Comparison of ENCODE assay signal across 8 cellular contexts in the genomic region with DNA sequence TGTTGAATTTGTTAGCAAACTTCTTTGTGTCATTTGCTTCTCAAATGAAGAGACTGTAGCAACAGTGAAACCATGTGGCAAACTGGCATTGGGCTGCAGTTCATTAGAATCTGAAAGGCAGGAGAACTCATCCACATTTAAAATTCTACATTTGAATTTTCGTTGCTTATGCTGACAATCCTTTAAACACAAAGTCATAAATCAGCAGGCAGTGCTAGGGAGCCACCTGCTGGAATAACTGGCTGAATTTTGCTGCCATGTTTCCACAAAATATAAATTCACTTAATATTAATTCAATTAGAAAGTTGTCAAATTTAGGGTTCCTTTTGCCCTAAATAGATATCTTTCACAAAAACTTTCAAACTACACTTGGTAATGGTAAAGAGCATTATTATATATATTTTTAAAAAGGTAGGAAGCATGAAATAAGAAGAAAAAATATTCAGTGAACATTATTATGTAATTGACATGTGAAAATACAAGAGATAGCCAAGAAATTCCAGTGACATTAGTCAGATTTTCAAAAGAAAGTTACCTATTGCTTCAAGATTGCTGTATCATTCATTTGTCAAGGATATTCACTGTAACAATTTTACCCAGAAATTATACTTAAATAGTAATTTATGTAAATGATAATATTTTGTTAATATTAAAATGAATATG.
A peak's percentile ranks its signal among the peaks of the same experiment; 100 is the strongest.
DNase-seq lines count a peak whose midpoint lies in the region; ATAC-seq and TF ChIP-seq lines count a peak whose summit lies in the region.

No MANE protein-coding gene starts in this region.

- H3K4me3 ChIP-seq in PC-3 (ENCODE audit: low read length): no peak overlapping the region
- H3K4me3 ChIP-seq in retinal pigment epithelial cell (ENCODE audit: low read length): no peak overlapping the region
- H3K4me3 ChIP-seq in CD8-positive, alpha-beta memory T cell (ENCODE audit: low read length): no peak overlapping the region

- no peak overlapping the region for H3K27ac Mint-ChIP-seq in immature natural killer cell
- no peak overlapping the region for H3K27ac Mint-ChIP-seq in CD8-positive, alpha-beta memory T cell

- ATAC-seq in PC-3 (no peak), foreskin keratinocyte (peak; percentile 62)

- no peaks in the 10 kb centered on the region for H3K27me3 ChIP-seq in PC-3 (ENCODE audit: low read length)
- H3K27me3 ChIP-seq in foreskin keratinocyte: no peaks in the 10 kb centered on the region
- no peaks in the 10 kb centered on the region for H3K27me3 ChIP-seq in CD8-positive, alpha-beta memory T cell (ENCODE audit: insufficient read depth, low read length, poor library complexity, severe bottlenecking)

- CTCF ChIA-PET in PC-3 (lab: Charles Lee): no interaction called here
- CTCF ChIA-PET in CD8-positive, alpha-beta memory T cell (lab: Charles Lee): no interaction called here

- no peaks in the 10 kb centered on the region for H3K9me2 ChIP-seq in PC-3 (replicated peaks; ENCODE audit: low read length)

- H3K4me3 Mint-ChIP-seq in immature natural killer cell: no peak overlapping the region
- H3K4me3 Mint-ChIP-seq in CD8-positive, alpha-beta memory T cell: no peak overlapping the region

- H3F3A ChIP-seq in PC-3 (ENCODE audit: low read length, unreplicated experiment): no peaks in the 10 kb centered on the region

- H3K9ac ChIP-seq in PC-3 (ENCODE audit: low read length): no peak overlapping the region

- no peaks in the 10 kb centered on the region for H3K4me1 ChIP-seq in PC-3 (ENCODE audit: insufficient read depth, low read length)
- H3K4me1 ChIP-seq in foreskin keratinocyte: peaks cover 5% of the 10 kb centered on the region
- no peaks in the 10 kb centered on the region for H3K4me1 ChIP-seq in CD8-positive, alpha-beta memory T cell (ENCODE audit: insufficient read depth, low read length)

- H4K20me1 ChIP-seq in PC-3 (ENCODE audit: low read length): no peaks in the 10 kb centered on the region

- no peak overlapping the region for H2AFZ ChIP-seq in PC-3 (ENCODE audit: low read length)

- intact Hi-C loops in PC-3 (cut with micrococcal nuclease): no loop called here

- H3K9me3 ChIP-seq in PC-3 (ENCODE audit: low read length): no peaks in the 10 kb centered on the region
- no peaks in the 10 kb centered on the region for H3K9me3 ChIP-seq in CD8-positive, alpha-beta memory T cell (ENCODE audit: low read length)

- DNase-seq in NCI-H1105 treated with DMSO at 0.1 percent for 48 hours (lab: John Stamatoyannopoulos, UW) (peak; percentile 35), NCI-H1105 (lab: John Stamatoyannopoulos, UW) (no peak), PC-3 (peak; percentile 60), foreskin keratinocyte (peak; percentile 21 to 52), retinal pigment epithelial cell (ENCODE audit: low read depth) (no peak), immature natural killer cell (no peak), CD1c-positive myeloid dendritic cell (ENCODE audit: extremely low spot score) (no peak)
- no peak for DNase-seq in CD8-positive, alpha-beta memory T cell

- H3K9me3 Mint-ChIP-seq in immature natural killer cell: peaks cover 0 to 29% (median 7%) of the 10 kb centered on the region in 6 donors
- H3K9me3 Mint-ChIP-seq in CD8-positive, alpha-beta memory T cell: peaks cover 0 to 23% (median 7%) of the 10 kb centered on the region in 5 donors

- TF ChIP-seq CTCF in PC-3 (conservative IDR thresholded peaks at IDR 0.05; ENCODE audit: low read depth, low read length) (peak; percentile 72), foreskin keratinocyte (conservative IDR thresholded peaks at IDR 0.05) (peak; percentile 88), retinal pigment epithelial cell (conservative IDR thresholded peaks at IDR 0.05; ENCODE audit: low read depth, low read length) (peak; percentile 61)

- no peaks in the 10 kb centered on the region for H3K4me1 Mint-ChIP-seq in immature natural killer cell
- H3K4me1 Mint-ChIP-seq in CD8-positive, alpha-beta memory T cell: no peaks in the 10 kb centered on the region

- peaks cover 0 to 2% (median 0%) of the 10 kb centered on the region in 3 donors for H3K27me3 Mint-ChIP-seq in immature natural killer cell (ENCODE audit: low read depth in 3 of 3)
- no peaks in the 10 kb centered on the region for H3K27me3 Mint-ChIP-seq in CD8-positive, alpha-beta memory T cell

- no peaks in the 10 kb centered on the region for H3K79me2 ChIP-seq in PC-3 (ENCODE audit: low read length)

- H3K36me3 Mint-ChIP-seq in immature natural killer cell: no peaks in the 10 kb centered on the region
- no peaks in the 10 kb centered on the region for H3K36me3 Mint-ChIP-seq in CD8-positive, alpha-beta memory T cell

- H3K27ac ChIP-seq in PC-3 (ENCODE audit: low read length): no peak overlapping the region
- no peak overlapping the region for H3K27ac ChIP-seq in foreskin keratinocyte
- no peak overlapping the region for H3K27ac ChIP-seq in CD8-positive, alpha-beta memory T cell (ENCODE audit: low read depth, low read length)

- BruUV-seq in PC-3 (replicated peaks; lab: Mats Ljungman, UMichigan): no TSS peak

- H3K4me2 ChIP-seq in PC-3 (ENCODE audit: low read length): no peak overlapping the region

- POLR2A ChIA-PET in PC-3 (lab: Charles Lee; ENCODE audit: unreplicated experiment): no interaction called here
- POLR2A ChIA-PET in CD8-positive, alpha-beta memory T cell (lab: Charles Lee): no interaction called here

- H3K36me3 ChIP-seq in PC-3 (ENCODE audit: low read depth, low read length): no peaks in the 10 kb centered on the region
- no peaks in the 10 kb centered on the region for H3K36me3 ChIP-seq in CD8-positive, alpha-beta memory T cell (ENCODE audit: insufficient read depth, low read length)

Comparison
In these comparisons a context has a peak if more than half of its experiments do, and no peak if none do; other contexts are left out.
1. DNase-seq: peak in NCI-H1105 treated with DMSO at 0.1 percent for 48 hours (single experiment), PC-3 (single experiment) and foreskin keratinocyte (2 of 2); none in NCI-H1105 (single experiment), retinal pigment epithelial cell (single experiment), immature natural killer cell (0 of 3), CD1c-positive myeloid dendritic cell (single experiment) and CD8-positive, alpha-beta memory T cell (0 of 5).
2. Peak in every context shown above with its lines, with median percentiles within 50 percentile points of each other: CTCF ChIP-seq.